In the genomic region with DNA sequence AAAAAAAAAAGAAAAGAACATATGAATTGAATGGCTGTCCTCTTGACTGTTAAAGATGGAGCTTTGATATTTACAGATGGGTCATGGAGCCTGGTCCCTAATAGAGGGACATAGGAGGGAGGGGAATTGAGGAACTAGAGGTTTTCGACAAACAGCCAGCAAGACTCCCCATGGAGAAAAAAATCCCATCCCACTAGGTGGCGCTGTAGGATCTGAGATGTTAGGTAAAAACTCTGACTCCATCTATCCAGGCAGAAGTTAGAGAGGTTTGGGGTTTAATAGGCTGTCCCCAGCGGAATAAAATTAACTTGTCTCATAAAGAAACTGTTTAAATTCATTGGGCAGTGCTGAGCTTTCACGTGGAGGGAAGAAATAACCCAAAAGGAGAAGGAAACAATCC, we compare ENCODE assay signal across 8 cellular contexts. TPM values are rescaled to one million over a fixed set of nuclear protein-coding genes. Genes with fewer than 3 reads are reported as not detected.
DNase-seq lines count a peak whose midpoint lies in the region; ATAC-seq and TF ChIP-seq lines count a peak whose summit lies in the region.

No MANE protein-coding gene starts in this region.

- peak overlapping the region in 1 of 4 donors; percentile 62 for H3K4me3 Mint-ChIP-seq in CD4-positive, CD25-positive, alpha-beta regulatory T cell
- H3K4me3 Mint-ChIP-seq in activated CD4-positive, alpha-beta T cell treated with anti-CD3 and anti-CD28 coated beads for 36 hours = no peak overlapping the region

- intact Hi-C loops in activated CD4-positive, alpha-beta T cell treated with anti-CD3 and anti-CD28 coated beads for 36 hours (cut with DNase I, micrococcal nuclease) = loop anchor here (1.0 kb wide), 2 partner anchors 129 to 206 kb away; no protein-coding TSS in a partner anchor

- H3K27ac Mint-ChIP-seq in CD4-positive, CD25-positive, alpha-beta regulatory T cell = peak overlapping the region; percentile 23 to 73 (median 36)
- H3K27ac Mint-ChIP-seq in activated CD4-positive, alpha-beta T cell treated with anti-CD3 and anti-CD28 coated beads for 36 hours = peak overlapping the region; percentile 62

- DNase-seq in CD4-positive, CD25-positive, alpha-beta regulatory T cell = peak; percentile 43 to 73 (median 50)
- DNase-seq in M059J (ENCODE audit: low read depth) = peak; percentile 45
- peak; percentile 86 for DNase-seq in activated CD4-positive, alpha-beta T cell treated with anti-CD3 and anti-CD28 coated beads for 36 hours
- DNase-seq in choroid plexus epithelial cell (ENCODE audit: low read depth) = peak; percentile 74
- peak; percentile 79 for DNase-seq in medulla oblongata (ENCODE audit: extremely low spot score)
- DNase-seq in stimulated activated CD8-positive, alpha-beta memory T cell treated with anti-CD3 and anti-CD28 coated beads, Interleukin-7, amount 100 ng/mL, for 48 hours (ENCODE audit: extremely low read depth in 1 of 2, low read depth in 1 of 2) = peak; percentile 6 to 60

- peaks cover 4 to 12% (median 12%) of the 10 kb centered on the region in 4 donors for H3K4me1 Mint-ChIP-seq in CD4-positive, CD25-positive, alpha-beta regulatory T cell
- peaks cover 16% of the 10 kb centered on the region for H3K4me1 Mint-ChIP-seq in activated CD4-positive, alpha-beta T cell treated with anti-CD3 and anti-CD28 coated beads for 36 hours

- peaks cover 2% of the 10 kb centered on the region for H3K36me3 Mint-ChIP-seq in CD4-positive, CD25-positive, alpha-beta regulatory T cell
- peaks cover 23% of the 10 kb centered on the region for H3K36me3 Mint-ChIP-seq in activated CD4-positive, alpha-beta T cell treated with anti-CD3 and anti-CD28 coated beads for 36 hours (ENCODE audit: low read depth)

- peak; percentile 69 for TF ChIP-seq CTCF in choroid plexus epithelial cell (conservative IDR thresholded peaks at IDR 0.05; ENCODE audit: low read depth, low read length)

- no peak for ATAC-seq in CD4-positive, CD25-positive, alpha-beta regulatory T cell (ENCODE audit: low read depth in 2 of 2)
- ATAC-seq in GM19468 (IDR thresholded peaks at IDR 0.05; ENCODE audit: extremely low read depth, unreplicated experiment) (peak; percentile 14), esophagus mucosa (no peak)
- ATAC-seq in activated CD4-positive, alpha-beta T cell treated with anti-CD3 and anti-CD28 coated beads for 36 hours = peak; percentile 46

- H3K27me3 Mint-ChIP-seq in CD4-positive, CD25-positive, alpha-beta regulatory T cell = no peaks in the 10 kb centered on the region
- no peaks in the 10 kb centered on the region for H3K27me3 Mint-ChIP-seq in activated CD4-positive, alpha-beta T cell treated with anti-CD3 and anti-CD28 coated beads for 36 hours

- no peaks in the 10 kb centered on the region for H3K4me1 ChIP-seq in CD4-positive, CD25-positive, alpha-beta regulatory T cell (ENCODE audit: control insufficient read depth, insufficient read depth, low read length, poor library complexity, severe bottlenecking)

- no peak overlapping the region for H3K27ac ChIP-seq in CD4-positive, CD25-positive, alpha-beta regulatory T cell (ENCODE audit: insufficient read depth, low read length, poor library complexity, severe bottlenecking)

- CTCF ChIA-PET in activated CD4-positive, alpha-beta T cell treated with anti-CD3 and anti-CD28 coated beads for 36 hours (lab: Charles Lee) = interaction anchor here (0.6 to 3.2 kb wide), 10 partner anchors 11 to 453 kb away, joined by 4 to 19 read pairs (median 4); no protein-coding TSS in a partner anchor

- H3K9me3 ChIP-seq in CD4-positive, CD25-positive, alpha-beta regulatory T cell (ENCODE audit: control insufficient read depth in 2 of 2, low read length in 2 of 2) = peaks cover 0 to 3% of the 10 kb centered on the region in 2 experiments

- POLR2A ChIA-PET in activated CD4-positive, alpha-beta T cell treated with anti-CD3 and anti-CD28 coated beads for 36 hours (lab: Charles Lee) = no interaction called here

- peaks cover 0 to 24% (median 0%) of the 10 kb centered on the region in 7 donors for H3K9me3 Mint-ChIP-seq in CD4-positive, CD25-positive, alpha-beta regulatory T cell
- H3K9me3 Mint-ChIP-seq in activated CD4-positive, alpha-beta T cell treated with anti-CD3 and anti-CD28 coated beads for 36 hours (ENCODE audit: low read depth) = peaks cover 16% of the 10 kb centered on the region

- no peaks in the 10 kb centered on the region for H3K27me3 ChIP-seq in CD4-positive, CD25-positive, alpha-beta regulatory T cell (ENCODE audit: control insufficient read depth, insufficient read depth, low read length)

- peak overlapping the region; percentile 4 for H3K4me3 ChIP-seq in CD4-positive, CD25-positive, alpha-beta regulatory T cell (ENCODE audit: low read depth, low read length)
- no peak overlapping the region for H3K4me3 ChIP-seq in choroid plexus epithelial cell (ENCODE audit: low read depth, low read length)

- no peaks in the 10 kb centered on the region for H3K36me3 ChIP-seq in CD4-positive, CD25-positive, alpha-beta regulatory T cell (ENCODE audit: control insufficient read depth, insufficient read depth, low read length)

RNA-seq across cellular contexts. Expression of a gene that starts 45.9 kb away (rescaled TPM):
- 210 TPM for total RNA-seq in CD4-positive, CD25-positive, alpha-beta regulatory T cell
- 100 to 1,000 TPM; 280 to 438 (median 341) TPM for polyA plus RNA-seq in CD4-positive, CD25-positive, alpha-beta regulatory T cell
- total RNA-seq in M059J (2014; rRNA removed; shearing (Covaris generic)) = 168 and 224 TPM in 2 replicates
- total RNA-seq in activated CD4-positive, alpha-beta T cell treated with anti-CD3 and anti-CD28 coated beads for 36 hours = 100 to 1,000 TPM; 608 to 661 TPM
- 85.0 TPM for total RNA-seq in esophagus mucosa

Comparison
In these comparisons a context has a peak if more than half of its experiments do, and no peak if none do; other contexts are left out.
1. ATAC-seq: peak in GM19468 (single experiment) and activated CD4-positive, alpha-beta T cell treated with anti-CD3 and anti-CD28 coated beads for 36 hours (single experiment); none in CD4-positive, CD25-positive, alpha-beta regulatory T cell (0 of 2) and esophagus mucosa (single experiment).
2. DNase-seq: peak in every context shown above with its lines; median percentile 86 in activated CD4-positive, alpha-beta T cell treated with anti-CD3 and anti-CD28 coated beads for 36 hours; 79 in medulla oblongata; 74 in choroid plexus epithelial cell; 50 in CD4-positive, CD25-positive, alpha-beta regulatory T cell; 45 in M059J; 33 in stimulated activated CD8-positive, alpha-beta memory T cell treated with anti-CD3 and anti-CD28 coated beads, Interleukin-7, amount 100 ng/mL, for 48 hours.